ENCODE assay signal across 16 cellular contexts in genomic region chr1:171588230-171588629, GRCh38.
DNase-seq lines count a peak whose midpoint lies in the region; ATAC-seq lines count a peak whose summit lies in the region.
"Had no signal": no experiment of that assay in that cellular context is flagged by ENCODE, and none has a peak within 500 bp of the region (broad histone marks: within the 10 kb centered on the region; RNA-seq: fewer than 3 reads in every experiment).

No MANE protein-coding gene starts in this region.

- no peak overlapping the region for H3K4me3 Mint-ChIP-seq in stimulated activated naive CD8-positive, alpha-beta T cell treated with anti-CD3 and anti-CD28 coated beads, Interleukin-15, Interleukin-2, amounts not matched to agents 100 ng/mL and 50 ng/mL, for 24 hours
- no peak overlapping the region for H3K4me3 Mint-ChIP-seq in stimulated activated naive CD8-positive, alpha-beta T cell treated with anti-CD3 and anti-CD28 coated beads, Interleukin-15, amount 100 ng/mL, for 72 hours
- H3K4me3 Mint-ChIP-seq: CD4-positive, CD25-positive, alpha-beta regulatory T cell; CD8-positive, alpha-beta memory T cell had no signal

- peaks cover 17% of the 10 kb centered on the region for H3K4me1 Mint-ChIP-seq in stimulated activated naive CD8-positive, alpha-beta T cell treated with anti-CD3 and anti-CD28 coated beads, Interleukin-15, Interleukin-2, amounts not matched to agents 100 ng/mL and 50 ng/mL, for 24 hours (ENCODE audit: low read depth)
- peaks cover 16% of the 10 kb centered on the region for H3K4me1 Mint-ChIP-seq in stimulated activated naive CD8-positive, alpha-beta T cell treated with anti-CD3 and anti-CD28 coated beads, Interleukin-15, amount 100 ng/mL, for 72 hours
- H3K4me1 Mint-ChIP-seq: CD8-positive, alpha-beta memory T cell had no signal

- H3K27me3 Mint-ChIP-seq in stimulated activated naive CD8-positive, alpha-beta T cell treated with anti-CD3 and anti-CD28 coated beads, Interleukin-15, Interleukin-2, amounts not matched to agents 100 ng/mL and 50 ng/mL, for 24 hours, result no peaks in the 10 kb centered on the region
- H3K27me3 Mint-ChIP-seq in stimulated activated naive CD8-positive, alpha-beta T cell treated with anti-CD3 and anti-CD28 coated beads, Interleukin-15, amount 100 ng/mL, for 72 hours, result no peaks in the 10 kb centered on the region
- H3K27me3 Mint-ChIP-seq: CD4-positive, CD25-positive, alpha-beta regulatory T cell; CD8-positive, alpha-beta memory T cell had no signal

- peaks cover 89% of the 10 kb centered on the region for H3K36me3 Mint-ChIP-seq in stimulated activated naive CD8-positive, alpha-beta T cell treated with anti-CD3 and anti-CD28 coated beads, Interleukin-15, Interleukin-2, amounts not matched to agents 100 ng/mL and 50 ng/mL, for 24 hours (ENCODE audit: low read depth)

- ATAC-seq in stimulated activated naive CD8-positive, alpha-beta T cell treated with anti-CD3 and anti-CD28 coated beads, Interleukin-15, Interleukin-2, amounts not matched to agents 100 U/mL and 50 U/mL, for 24 hours, result no peak
- no peak for ATAC-seq in stimulated activated naive CD8-positive, alpha-beta T cell treated with anti-CD3 and anti-CD28 coated beads, Interleukin-15, amount 100 ng/mL, for 72 hours
- ATAC-seq in GM21423 (IDR thresholded peaks at IDR 0.05; ENCODE audit: unreplicated experiment), result no peak
- ATAC-seq: GM12878 had no signal

- peak overlapping the region; percentile 45 for H3K27ac Mint-ChIP-seq in stimulated activated naive CD8-positive, alpha-beta T cell treated with anti-CD3 and anti-CD28 coated beads, Interleukin-15, Interleukin-2, amounts not matched to agents 100 ng/mL and 50 ng/mL, for 24 hours
- H3K27ac Mint-ChIP-seq in stimulated activated naive CD8-positive, alpha-beta T cell treated with anti-CD3 and anti-CD28 coated beads, Interleukin-15, amount 100 ng/mL, for 72 hours, result peak overlapping the region; percentile 10 to 27

- DNase-seq in stimulated activated naive CD8-positive, alpha-beta T cell treated with anti-CD3 and anti-CD28 coated beads, Interleukin-15, Interleukin-2, amounts not matched to agents 100 U/mL and 50 U/mL, for 24 hours, result no peak
- DNase-seq in medulla oblongata (ENCODE audit: extremely low spot score) (peak; percentile 55), NCI-H526 treated with DMSO at 0.1 percent for 48 hours (lab: John Stamatoyannopoulos, UW) (no peak)
- no peak for DNase-seq in stimulated activated naive CD8-positive, alpha-beta T cell treated with anti-CD3 and anti-CD28 coated beads, Interleukin-15, amount 100 ng/mL, for 72 hours
- DNase-seq: BE2C; CD4-positive, CD25-positive, alpha-beta regulatory T cell; CD8-positive, alpha-beta memory T cell; COR-L47; DMS 273 treated with DMSO at 0.1 percent for 48 hours; DMS53; DND-41; EL; GM23248 had no signal

- H3K9me3 Mint-ChIP-seq in stimulated activated naive CD8-positive, alpha-beta T cell treated with anti-CD3 and anti-CD28 coated beads, Interleukin-15, Interleukin-2, amounts not matched to agents 100 ng/mL and 50 ng/mL, for 24 hours, result no peaks in the 10 kb centered on the region
- no peaks in the 10 kb centered on the region for H3K9me3 Mint-ChIP-seq in stimulated activated naive CD8-positive, alpha-beta T cell treated with anti-CD3 and anti-CD28 coated beads, Interleukin-15, amount 100 ng/mL, for 72 hours
- H3K9me3 Mint-ChIP-seq: CD8-positive, alpha-beta memory T cell had no signal
